8 cellular contexts compared by ENCODE assay signal in the genomic region with DNA sequence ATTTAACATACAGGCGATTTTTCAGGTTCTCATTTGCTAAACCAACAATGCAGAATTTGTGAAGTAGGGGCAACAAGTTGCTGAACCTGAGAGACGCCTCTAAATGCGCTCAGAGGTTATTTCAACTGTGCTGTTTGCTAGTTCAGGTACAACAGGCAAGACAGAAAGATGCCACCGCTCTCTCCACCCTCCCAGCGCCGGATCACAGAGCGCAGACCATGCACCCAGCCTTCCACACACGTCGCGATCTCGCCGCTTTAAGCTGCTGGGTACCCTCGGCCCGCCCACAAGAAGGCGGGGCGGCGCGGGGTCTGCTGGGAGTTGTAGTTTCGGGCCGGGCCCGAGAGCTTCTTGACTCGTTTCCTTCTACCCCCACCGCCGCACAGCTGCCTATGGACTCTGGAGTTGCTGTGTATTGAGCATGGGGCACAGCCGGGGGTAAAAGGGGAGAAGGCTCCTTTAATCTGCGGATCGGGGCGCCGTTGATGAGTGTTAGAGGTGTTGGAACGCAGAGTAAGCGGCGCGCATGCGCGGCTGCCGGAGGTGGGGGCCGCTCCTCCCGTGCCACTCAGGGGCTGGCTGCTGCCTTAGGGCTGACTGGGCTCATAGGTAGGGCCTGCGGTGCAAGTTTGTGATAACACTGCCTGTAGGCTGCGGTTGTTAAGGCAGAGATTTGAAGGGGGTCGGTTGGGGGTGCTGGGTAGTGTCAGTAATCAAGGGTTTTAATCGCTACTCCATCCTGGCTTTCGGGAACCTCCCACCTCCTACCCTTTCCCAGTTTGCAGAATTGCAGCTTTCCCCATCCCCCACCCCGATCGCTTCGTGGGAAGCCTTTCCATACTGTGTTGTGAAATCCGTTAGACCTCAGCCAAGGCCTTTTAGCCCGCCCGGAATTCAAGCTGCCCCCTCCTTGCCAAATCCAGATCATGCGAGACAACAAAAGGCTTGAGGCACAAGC. TPM values are rescaled to one million over a fixed set of nuclear protein-coding genes. Genes with fewer than 3 reads are reported as not detected.
DNase-seq lines count a peak whose midpoint lies in the region; ATAC-seq, FAIRE-seq and TF ChIP-seq lines count a peak whose summit lies in the region.

No MANE protein-coding gene starts in this region.

- intact Hi-C loops in activated B cell treated with CpG ODN at 0.5 μM for 24 hours (cut with micrococcal nuclease) = loop anchor here (1.0 to 10.0 kb wide), 8 partner anchors 23 to 876 kb away; partner anchors contain the start of genes ABCA1, NIPSNAP3B, SLC44A1 and SMC2

- peak overlapping the region; percentile 40 for H3K4me3 ChIP-seq in bronchial epithelial cell (ENCODE audit: low read depth, low read length)

- ATAC-seq in GM18870 (IDR thresholded peaks at IDR 0.05; ENCODE audit: unreplicated experiment) (peak; percentile 92), HG03139 (IDR thresholded peaks at IDR 0.05; ENCODE audit: unreplicated experiment) (peak; percentile 100), activated B cell treated with CpG ODN at 0.5 μM for 24 hours (ENCODE audit: low read depth) (peak; percentile 99)

- POLR2A ChIA-PET in activated B cell treated with CpG ODN at 0.5 μM for 24 hours (lab: Charles Lee) = interaction anchor here (0.5 to 1.3 kb wide), 7 partner anchors 17 to 276 kb away, joined by 3 to 15 read pairs (median 5); partner anchors contain the start of gene SLC44A1

- peak overlapping the region; percentile 94 for H3K4me3 Mint-ChIP-seq in activated B cell treated with CpG ODN at 0.5 μM for 24 hours

- in situ Hi-C loops in ACHN (cut with HindIII; ENCODE audit: low pct_ligation_motif_present, low pct_unique_long_range_greater_than_20kb, low sequenced_read_pairs) = no loop called here

- no peaks in the 10 kb centered on the region for H3K27me3 ChIP-seq in bronchial epithelial cell (ENCODE audit: control insufficient read depth, insufficient read depth, low read length)

- DNase-seq in ACHN = peak; percentile 84
- peak; percentile 96 for DNase-seq in NCI-H2227 treated with DMSO at 0.1 percent for 48 hours (lab: John Stamatoyannopoulos, UW)
- DNase-seq in activated B cell treated with CpG ODN at 0.5 μM for 24 hours = peak; percentile 91
- peak; percentile 52 for DNase-seq in bronchial epithelial cell (ENCODE audit: low read depth)
- peak; percentile 92 for DNase-seq in inferior parietal cortex (ENCODE audit: extremely low spot score)
- DNase-seq in smooth muscle cell of the brain vasculature (ENCODE audit: low read depth, low spot score) = peak; percentile 66

- peak overlapping the region; percentile 20 for H3K27ac Mint-ChIP-seq in activated B cell treated with CpG ODN at 0.5 μM for 24 hours

- H3K9me3 Mint-ChIP-seq in activated B cell treated with CpG ODN at 0.5 μM for 24 hours = no peaks in the 10 kb centered on the region

- CTCF ChIA-PET in activated B cell treated with CpG ODN at 0.5 μM for 24 hours (lab: Charles Lee) = interaction anchor here (0.9 kb wide), 1 partner anchor 23 kb away, joined by 4 read pairs; no protein-coding TSS in a partner anchor

- H3K36me3 ChIP-seq in bronchial epithelial cell (ENCODE audit: control insufficient read depth, insufficient read depth, low read length) = no peaks in the 10 kb centered on the region

- peaks cover 10% of the 10 kb centered on the region for H3K4me1 Mint-ChIP-seq in activated B cell treated with CpG ODN at 0.5 μM for 24 hours

- FAIRE-seq in bronchial epithelial cell (lab: Jason Lieb, UNC) = no peak

- peaks cover 15% of the 10 kb centered on the region for H3K27me3 Mint-ChIP-seq in activated B cell treated with CpG ODN at 0.5 μM for 24 hours

- peaks cover 3% of the 10 kb centered on the region for H3K36me3 Mint-ChIP-seq in activated B cell treated with CpG ODN at 0.5 μM for 24 hours (ENCODE audit: low read depth)

- TF ChIP-seq CTCF in activated B cell treated with CpG ODN at 0.5 μM for 24 hours (IDR thresholded peaks at IDR 0.05) (no peak), bronchial epithelial cell (IDR thresholded peaks at IDR 0.05; ENCODE audit: insufficient read depth, low read length, severe bottlenecking) (no peak)

RNA-seq across cellular contexts. Expression of gene ABCA1, which starts 40.3 kb away (rescaled TPM):
- total RNA-seq in activated B cell treated with CpG ODN at 0.5 μM for 24 hours (1.7 and 2.3 TPM in 2 replicates), bronchial epithelial cell (34.2 and 40.6 TPM in 2 replicates)

Comparison
In these comparisons a context has a peak if more than half of its experiments do, and no peak if none do; other contexts are left out.
1. Peak in every context shown above with its lines: DNase-seq, ATAC-seq and H3K4me3 ChIP-seq.
2. RNA of gene ABCA1, which starts 40.3 kb away (total RNA-seq): 34.2 to 40.6 TPM in bronchial epithelial cell; 1.7 to 2.3 TPM in activated B cell treated with CpG ODN at 0.5 μM for 24 hours; every median in the first group is over 10 times any median in the second.